17 cellular contexts compared by ENCODE assay signal in the genomic region with DNA sequence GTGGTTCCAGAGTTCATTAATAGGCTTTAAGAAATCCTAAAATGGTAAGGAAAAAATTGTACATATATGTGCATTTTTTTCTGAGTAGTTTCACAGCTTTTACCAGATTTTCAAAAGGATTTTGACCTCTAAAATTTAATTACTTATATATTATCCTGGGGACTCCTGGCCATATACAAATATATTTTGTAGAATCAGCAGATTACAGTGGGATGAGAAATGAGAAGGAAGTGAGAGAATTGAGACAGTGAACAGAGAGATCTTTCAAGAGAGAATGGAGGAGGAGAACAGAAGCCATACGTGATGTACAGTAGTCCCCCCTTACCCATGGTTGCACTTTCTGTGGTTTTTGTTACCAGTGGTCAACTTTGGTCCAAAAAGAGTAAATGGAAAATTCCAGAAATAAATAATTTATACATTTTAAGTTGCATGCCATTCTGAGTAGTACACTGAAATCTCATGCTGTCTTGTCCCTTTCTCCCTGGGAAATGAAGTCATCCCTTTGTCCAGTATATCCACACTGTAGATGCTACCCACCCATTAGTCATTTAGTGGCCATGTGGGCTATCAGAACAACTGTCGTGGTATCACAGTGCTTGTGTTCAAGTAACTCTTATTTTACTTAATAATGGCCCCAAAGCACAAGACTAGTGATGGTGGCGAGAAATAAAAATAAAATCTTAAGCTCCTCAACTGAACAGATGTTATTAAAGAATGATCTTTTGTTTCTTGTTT.
DNase-seq lines count a peak whose midpoint lies in the region; ATAC-seq, FAIRE-seq and TF ChIP-seq lines count a peak whose summit lies in the region.
"Had no signal": no experiment of that assay in that cellular context is flagged by ENCODE, and none has a peak within 500 bp of the region (broad histone marks: within the 10 kb centered on the region; RNA-seq: fewer than 3 reads in every experiment).

No MANE protein-coding gene starts in this region.

- H2BK5ac ChIP-seq in mesenchymal stem cell (ENCODE audit: low read depth, low read length, poor library complexity, severe bottlenecking): no peak overlapping the region

- no peak overlapping the region for H4K91ac ChIP-seq in mesenchymal stem cell (ENCODE audit: low read length)

- TF ChIP-seq EP300 in HepG2 (IDR thresholded peaks at IDR 0.05; ENCODE audit: low read depth in 2 of 2, low read length in 2 of 2): no peak
- no peak for TF ChIP-seq EP300 in HepG2 (CRISPR knock-in tag; IDR thresholded peaks at IDR 0.05; ENCODE audit: borderline replicate concordance)

- TF ChIP-seq CTCF in HepG2 (CRISPR knock-in tag; IDR thresholded peaks at IDR 0.05) (no peak), right lobe of liver (IDR thresholded peaks at IDR 0.05) (no peak), foreskin keratinocyte (conservative IDR thresholded peaks at IDR 0.05) (no peak), GM10266 (IDR thresholded peaks at IDR 0.05; ENCODE audit: control insufficient read depth, insufficient read depth, low read depth, missing control alignments) (no peak), spleen (IDR thresholded peaks at IDR 0.05 in 8 of 11, conservative IDR thresholded peaks at IDR 0.05 in 3 of 11) (no peak)

- H3K27ac ChIP-seq in HepG2 (ENCODE audit: extremely low read length, insufficient read depth, low read length) (no peak overlapping the region), right lobe of liver (no peak overlapping the region), mesenchymal stem cell (ENCODE audit: low read length, poor library complexity, severe bottlenecking) (no peak overlapping the region), foreskin keratinocyte (no peak overlapping the region), spleen (no peak overlapping the region)
- H3K27ac ChIP-seq: 22Rv1, BLaER1 had no signal

- DNase-seq in HepG2 (ENCODE audit: low spot score) (no peak), right lobe of liver (no peak), RPMI7951 (ENCODE audit: low read depth) (peak; percentile 5), mesenchymal stem cell (peak; percentile 4), foreskin keratinocyte (no peak), GM10266 (ENCODE audit: extremely low spot score) (no peak), spleen (no peak)
- DNase-seq: CD4-positive, alpha-beta memory T cell; DMS153; DMS79; KBM-7 had no signal

- peaks cover 1 to 10% of the 10 kb centered on the region in 2 experiments; a peak in 3 of 5 replicates for H3K36me3 ChIP-seq in HepG2 (replicated peaks in 1 of 2; ENCODE audit: control insufficient read depth in 1 of 2, insufficient read depth in 2 of 2, low read length in 2 of 2)
- H3K36me3 ChIP-seq in right lobe of liver: no peaks in the 10 kb centered on the region
- H3K36me3 ChIP-seq in mesenchymal stem cell (ENCODE audit: control insufficient read depth in 1 of 2, insufficient read depth in 2 of 2, low read depth in 1 of 2, low read length in 2 of 2): peaks cover 0 to 34% of the 10 kb centered on the region in 2 experiments
- peaks cover 0 to 74% (median 4%) of the 10 kb centered on the region in 6 donors for H3K36me3 ChIP-seq in spleen
- H3K36me3 ChIP-seq: HAP-1 had no signal

- no peak for ATAC-seq in HepG2
- ATAC-seq in right lobe of liver: no peak
- no peak for ATAC-seq in foreskin keratinocyte
- no peak for ATAC-seq in GM18519 (IDR thresholded peaks at IDR 0.05; ENCODE audit: low FRiP score, unreplicated experiment)

- H2AK5ac ChIP-seq in mesenchymal stem cell (ENCODE audit: low read length, severe bottlenecking): no peak overlapping the region

- no peaks in the 10 kb centered on the region for H3K79me2 ChIP-seq in HepG2 (ENCODE audit: insufficient read depth, low read length)

- no peak overlapping the region for H2BK15ac ChIP-seq in mesenchymal stem cell (ENCODE audit: low read depth, poor library complexity, severe bottlenecking)

- H4K8ac ChIP-seq in mesenchymal stem cell (ENCODE audit: low read length): no peak overlapping the region

- H3K4me2 ChIP-seq in HepG2 (ENCODE audit: low read depth, low read length): no peak overlapping the region
- H3K4me2 ChIP-seq in mesenchymal stem cell (ENCODE audit: low read length, poor library complexity, severe bottlenecking): no peak overlapping the region
- H3K4me2 ChIP-seq: BLaER1 had no signal

- H3K4ac ChIP-seq in mesenchymal stem cell (ENCODE audit: low read depth in 1 of 2, low read length in 2 of 2): no peak overlapping the region

- H3K14ac ChIP-seq in mesenchymal stem cell (ENCODE audit: low read length in 2 of 2): no peak overlapping the region

- POLR2A ChIA-PET in HepG2 (lab: Yijun Ruan, JAX): no interaction called here

- no peaks in the 10 kb centered on the region for H3K79me1 ChIP-seq in mesenchymal stem cell (replicated peaks; ENCODE audit: low read length, poor library complexity, severe bottlenecking)

- TF ChIP-seq POLR2A in HepG2 (IDR thresholded peaks at IDR 0.05; ENCODE audit: insufficient read depth in 1 of 2, low read depth in 2 of 2, low read length in 2 of 2): no peak
- no peak for TF ChIP-seq POLR2A in right lobe of liver (IDR thresholded peaks at IDR 0.05)
- no peak for TF ChIP-seq POLR2A in spleen (IDR thresholded peaks at IDR 0.05)

- H2BK120ac ChIP-seq in mesenchymal stem cell (ENCODE audit: low read depth, low read length): no peak overlapping the region

- no peak overlapping the region for H3K18ac ChIP-seq in mesenchymal stem cell (ENCODE audit: low read depth in 1 of 2, low read length in 2 of 2)

- H2BK12ac ChIP-seq in mesenchymal stem cell (ENCODE audit: low read length in 2 of 2): no peak overlapping the region

- no peaks in the 10 kb centered on the region for H3K9me3 ChIP-seq in HepG2 (ENCODE audit: low read length)
- H3K9me3 ChIP-seq in right lobe of liver: no peaks in the 10 kb centered on the region
- H3K9me3 ChIP-seq in mesenchymal stem cell (ENCODE audit: control insufficient read depth, low read length): no peaks in the 10 kb centered on the region
- H3K9me3 ChIP-seq in spleen: no peaks in the 10 kb centered on the region
- H3K9me3 ChIP-seq: HAP-1 had no signal

- in situ Hi-C loops in HepG2 (cut with HindIII; ENCODE audit: extremely low pct_ligation_motif_present, low pct_unique_long_range_greater_than_20kb): no loop called here

- TF ChIP-seq RAD21 in HepG2 (CRISPR knock-in tag; IDR thresholded peaks at IDR 0.05): no peak

- H4K20me1 ChIP-seq in HepG2 (ENCODE audit: insufficient read depth, low read length): no peaks in the 10 kb centered on the region
- H4K20me1 ChIP-seq: BLaER1 had no signal

- H3K4me1 ChIP-seq in HepG2 (ENCODE audit: insufficient read depth, low read length) (no peaks in the 10 kb centered on the region), right lobe of liver (no peaks in the 10 kb centered on the region), mesenchymal stem cell (ENCODE audit: control insufficient read depth, insufficient read depth, low read depth, low read length) (no peaks in the 10 kb centered on the region), foreskin keratinocyte (no peaks in the 10 kb centered on the region), spleen (no peaks in the 10 kb centered on the region)
- H3K4me1 ChIP-seq: BLaER1, HAP-1 had no signal

- no peak for FAIRE-seq in HepG2 (lab: Jason Lieb, UNC)
- FAIRE-seq: GM12891, H1 had no signal

- BruUV-seq in HepG2 (replicated peaks; lab: Mats Ljungman, UMichigan): no TSS peak

- CTCF ChIA-PET in HepG2 (lab: Yijun Ruan, JAX; ENCODE audit: low intra/inter-chr PET ratio, low total read pairs): no interaction called here

- H2AFZ ChIP-seq in HepG2 (ENCODE audit: low read length) (no peak overlapping the region), mesenchymal stem cell (ENCODE audit: low read depth, low read length) (no peak overlapping the region)

- H3K4me3 ChIP-seq in HepG2 (replicated peaks in 1 of 3; ENCODE audit: insufficient read depth in 1 of 3, low read depth in 2 of 3, low read length in 3 of 3) (no peak overlapping the region), right lobe of liver (no peak overlapping the region), mesenchymal stem cell (ENCODE audit: insufficient read depth in 1 of 2, low read depth in 1 of 2, low read length in 2 of 2) (no peak overlapping the region), spleen (no peak overlapping the region)
- H3K4me3 ChIP-seq: BLaER1, HAP-1 had no signal

- H3K23ac ChIP-seq in mesenchymal stem cell (ENCODE audit: low read length in 2 of 2): no peak overlapping the region

- intact Hi-C loops in HepG2 (cut with micrococcal nuclease; ENCODE audit: unreplicated experiment) (no loop called here), right lobe of liver (cut with DNase I) (no loop called here), spleen (cut with DNase I; ENCODE audit: low total_unique reads) (no loop called here)

- WGBS in HepG2 (ENCODE audit: low lambda C conversion rate): 98% methylated on average over 3 of the region's 3 CpGs
- 97% methylated on average over 3 of the region's 3 CpGs for WGBS in right lobe of liver (ENCODE audit: insufficient coverage, low coverage, low lambda C conversion rate, missing lambda C conversion rate)
- 88% methylated on average over 2 of the region's 3 CpGs for WGBS in mesenchymal stem cell
- WGBS in spleen, 5 donors: 87 to 96% (median 94%) methylated on average over 3 of the region's 3 CpGs

- no peaks in the 10 kb centered on the region for H3K27me3 ChIP-seq in HepG2 (ENCODE audit: control insufficient read depth in 1 of 2, insufficient read depth in 2 of 2, low read length in 2 of 2)
- H3K27me3 ChIP-seq in right lobe of liver: no peaks in the 10 kb centered on the region
- H3K27me3 ChIP-seq in mesenchymal stem cell (ENCODE audit: control insufficient read depth in 1 of 2, insufficient read depth in 1 of 2, low read length in 2 of 2): no peaks in the 10 kb centered on the region
- H3K27me3 ChIP-seq in foreskin keratinocyte: no peaks in the 10 kb centered on the region
- H3K27me3 ChIP-seq in spleen (replicated peaks in 1 of 7): no peaks in the 10 kb centered on the region
- H3K27me3 ChIP-seq: BLaER1 had no signal

- no peak overlapping the region for H3K9ac ChIP-seq in HepG2 (ENCODE audit: insufficient read depth, low read depth, low read length)
- no peak overlapping the region for H3K9ac ChIP-seq in mesenchymal stem cell (ENCODE audit: low read length)
- H3K9ac ChIP-seq: BLaER1 had no signal

TF ChIP-seq in HepG2, 621 proteins besides CTCF, POLR2A, EP300 and RAD21:
- TF ChIP-seq MAFK (conservative IDR thresholded peaks at IDR 0.05 in 1 of 2, IDR thresholded peaks at IDR 0.05 in 1 of 2; ENCODE audit: low read length in 2 of 2) (peak; percentile 76 to 82), ZNF17 (CRISPR knock-in tag; IDR thresholded peaks at IDR 0.05) (no peak), ZNF781 (CRISPR knock-in tag; IDR thresholded peaks at IDR 0.05; ENCODE audit: borderline replicate concordance, not compliant biosample characterization) (no peak), ZNF879 (CRISPR knock-in tag; IDR thresholded peaks at IDR 0.05) (no peak), ZKSCAN8 (CRISPR knock-in tag; IDR thresholded peaks at IDR 0.05; ENCODE audit: borderline replicate concordance) (no peak), MAFF (IDR thresholded peaks at IDR 0.05; ENCODE audit: low read depth, low read length) (peak; percentile 73)

Comparison
In these comparisons a context has a peak if more than half of its experiments do, and no peak if none do; other contexts are left out.
1. DNase-seq: peak in RPMI7951 (single experiment) and mesenchymal stem cell (single experiment); none in HepG2 (single experiment), right lobe of liver (0 of 3), foreskin keratinocyte (0 of 2), GM10266 (single experiment) and spleen (single experiment).